Comparison of ENCODE assay signal across 13 cellular contexts in the genomic region with DNA sequence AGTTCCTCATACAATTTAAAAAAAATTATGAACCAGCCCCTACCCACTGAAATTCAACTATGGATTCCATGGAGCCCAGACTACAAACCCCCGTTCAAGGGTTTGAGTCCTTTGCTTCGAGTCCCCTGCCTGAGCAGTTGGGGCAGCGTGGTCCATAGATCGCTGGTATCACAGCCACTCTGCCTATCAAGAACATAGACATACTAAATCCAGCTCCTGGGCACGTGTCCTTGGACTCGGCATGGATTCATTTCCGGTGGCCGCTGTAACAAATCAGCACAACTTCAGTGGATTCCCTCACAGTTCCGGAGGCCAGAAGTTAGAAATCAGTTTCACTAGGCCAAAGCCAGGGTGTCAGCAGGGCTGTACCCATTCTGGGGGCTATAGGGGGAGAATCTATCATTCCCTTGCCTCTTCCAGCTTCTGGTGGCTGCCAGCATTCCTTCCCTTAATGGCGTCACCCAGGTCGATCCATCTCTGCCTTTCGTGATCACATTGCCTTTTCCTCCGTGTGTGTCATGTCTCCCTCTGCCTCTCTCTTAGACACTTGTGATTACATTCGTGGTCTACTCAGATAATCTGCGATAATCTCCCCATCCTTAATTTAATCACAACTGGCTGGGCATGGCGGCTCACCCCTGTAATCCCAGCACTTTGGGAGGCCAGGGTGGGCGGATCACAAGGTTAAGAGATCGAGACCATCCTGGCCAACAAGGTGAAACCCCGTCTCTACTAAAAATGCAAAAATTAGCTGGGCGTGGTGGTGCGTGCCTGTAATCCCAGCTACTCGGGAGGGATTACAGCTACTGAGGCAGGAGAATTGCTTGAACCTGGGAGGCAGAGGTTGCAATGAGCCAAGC.
"Had no signal": no experiment of that assay in that cellular context is flagged by ENCODE, and none has a peak within 500 bp of the region (broad histone marks: within the 10 kb centered on the region; RNA-seq: fewer than 3 reads in every experiment).

No MANE protein-coding gene starts in this region.

- ATAC-seq: activated T-cell treated with anti-CD3 and anti-CD28 coated beads, Interleukin-2, amount 50 U/mL, for 4 hours; gastrocnemius medialis; heart left ventricle had no signal

- H3K27me3 ChIP-seq: ascending aorta, gastrocnemius medialis, heart left ventricle, neural progenitor cell, ovary, tibial nerve had no signal

- H3K4me3 ChIP-seq: ascending aorta, gastrocnemius medialis, heart left ventricle, neural progenitor cell, ovary, tibial nerve had no signal

- H3K4me1 ChIP-seq: neural progenitor cell had no signal

- H3K27ac ChIP-seq: ascending aorta, gastrocnemius medialis, heart left ventricle, neural progenitor cell, ovary had no signal

- H3K36me3 ChIP-seq: neural progenitor cell, ovary had no signal

- DNase-seq: activated CD4-positive, CD25-positive, alpha-beta regulatory T cell treated with anti-CD3 and anti-CD28 coated beads, Interleukin-2, amount 50 U/mL, for 72 hours; activated effector memory CD4-positive, alpha-beta T cell treated with anti-CD3 and anti-CD28 coated beads, Interleukin-2, amount 50 U/mL, for 16 hours; activated T-cell treated with anti-CD3 and anti-CD28 coated beads, Interleukin-2, amount 50 U/mL, for 4 hours; gastrocnemius medialis; heart left ventricle; immature natural killer cell; ovary; stimulated activated CD4-positive, alpha-beta T cell treated with anti-CD3 and anti-CD28 coated beads, Interleukin-15, amount 100 ng/mL, for 24 hours; stimulated activated CD4-positive, alpha-beta T cell treated with anti-CD3 and anti-CD28 coated beads, Interleukin-4, amount 100 ng/mL, for 1 hour; stimulated activated naive CD4-positive, alpha-beta T cell had no signal

- H3K9me3 Mint-ChIP-seq: activated T-cell treated with anti-CD3 and anti-CD28 coated beads, Interleukin-2, amount 50 U/mL, for 4 hours; immature natural killer cell; neural progenitor cell had no signal

- H3K9me3 ChIP-seq: ascending aorta, gastrocnemius medialis, heart left ventricle, ovary, tibial nerve had no signal

- H3K9ac ChIP-seq: neural progenitor cell had no signal

- H3K27ac Mint-ChIP-seq: immature natural killer cell, neural progenitor cell had no signal

- H3K4me1 Mint-ChIP-seq: neural progenitor cell had no signal

- H3K4me3 Mint-ChIP-seq: activated T-cell treated with anti-CD3 and anti-CD28 coated beads, Interleukin-2, amount 50 U/mL, for 4 hours; immature natural killer cell; neural progenitor cell had no signal
